1 cellular context compared by ENCODE assay signal in the genomic region with DNA sequence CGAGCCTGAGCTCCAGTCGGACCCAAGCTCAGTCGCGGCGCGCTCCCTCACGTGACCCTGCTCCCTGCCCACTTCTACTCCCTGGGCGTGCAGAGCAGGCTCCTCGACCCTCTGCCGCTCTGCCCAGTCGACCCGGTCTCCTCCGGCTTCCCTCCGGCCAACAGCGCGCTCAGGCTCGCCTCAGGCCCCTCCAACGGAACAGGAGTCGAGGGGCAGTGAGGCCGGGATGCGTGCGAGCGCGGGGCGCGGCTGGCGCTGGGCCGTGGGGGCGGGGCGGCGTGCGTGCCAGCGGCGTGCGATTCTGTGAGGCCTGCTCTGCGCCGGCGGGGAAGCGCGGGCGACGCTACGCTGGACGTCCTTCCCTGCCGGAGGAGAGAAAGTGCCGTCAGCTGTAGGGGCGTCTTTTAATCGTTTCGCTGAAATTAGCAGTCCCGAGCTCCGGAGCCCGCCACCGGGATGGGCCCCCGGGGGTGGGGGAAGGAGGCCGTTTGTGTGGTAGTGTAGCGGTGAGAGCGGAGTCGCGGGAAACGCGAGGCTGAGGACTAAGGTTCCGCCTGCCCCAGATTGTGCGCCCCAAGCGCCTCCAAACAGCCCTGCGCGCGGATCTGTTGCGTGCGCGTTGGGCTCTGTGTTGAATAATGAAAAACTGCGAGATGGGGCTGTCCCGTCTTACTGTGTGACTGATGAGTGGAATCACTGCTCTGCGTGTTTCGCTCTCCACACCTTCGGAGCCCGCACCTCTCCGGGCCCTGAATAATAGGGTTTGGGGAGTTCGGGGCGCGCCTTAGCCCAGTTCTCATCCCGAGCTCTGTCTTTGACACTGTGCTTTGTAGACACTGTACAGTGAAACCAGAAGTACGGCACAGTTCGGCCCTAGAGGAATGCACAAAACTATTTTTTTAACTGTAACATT.
TF ChIP-seq lines count a peak whose summit lies in the region.

A gene with protein sequence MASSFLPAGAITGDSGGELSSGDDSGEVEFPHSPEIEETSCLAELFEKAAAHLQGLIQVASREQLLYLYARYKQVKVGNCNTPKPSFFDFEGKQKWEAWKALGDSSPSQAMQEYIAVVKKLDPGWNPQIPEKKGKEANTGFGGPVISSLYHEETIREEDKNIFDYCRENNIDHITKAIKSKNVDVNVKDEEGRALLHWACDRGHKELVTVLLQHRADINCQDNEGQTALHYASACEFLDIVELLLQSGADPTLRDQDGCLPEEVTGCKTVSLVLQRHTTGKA (minus strand): TSS at position 217 of the 913 bp plus-strand sequence. CDS start 311 bp downstream, outside the sequence.

TF ChIP-seq in WTC11, 78 proteins besides CTCF, POLR2A, EP300 and RAD21 (continued from another document and continues in another):
- TF ChIP-seq, protein P1, sequence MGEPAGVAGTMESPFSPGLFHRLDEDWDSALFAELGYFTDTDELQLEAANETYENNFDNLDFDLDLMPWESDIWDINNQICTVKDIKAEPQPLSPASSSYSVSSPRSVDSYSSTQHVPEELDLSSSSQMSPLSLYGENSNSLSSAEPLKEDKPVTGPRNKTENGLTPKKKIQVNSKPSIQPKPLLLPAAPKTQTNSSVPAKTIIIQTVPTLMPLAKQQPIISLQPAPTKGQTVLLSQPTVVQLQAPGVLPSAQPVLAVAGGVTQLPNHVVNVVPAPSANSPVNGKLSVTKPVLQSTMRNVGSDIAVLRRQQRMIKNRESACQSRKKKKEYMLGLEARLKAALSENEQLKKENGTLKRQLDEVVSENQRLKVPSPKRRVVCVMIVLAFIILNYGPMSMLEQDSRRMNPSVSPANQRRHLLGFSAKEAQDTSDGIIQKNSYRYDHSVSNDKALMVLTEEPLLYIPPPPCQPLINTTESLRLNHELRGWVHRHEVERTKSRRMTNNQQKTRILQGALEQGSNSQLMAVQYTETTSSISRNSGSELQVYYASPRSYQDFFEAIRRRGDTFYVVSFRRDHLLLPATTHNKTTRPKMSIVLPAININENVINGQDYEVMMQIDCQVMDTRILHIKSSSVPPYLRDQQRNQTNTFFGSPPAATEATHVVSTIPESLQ (CRISPR knock-in tag; IDR thresholded peaks at IDR 0.05), result no peak
- peak; percentile 90 for TF ChIP-seq ELF4 (CRISPR knock-in tag; IDR thresholded peaks at IDR 0.05; ENCODE audit: low read depth)
- no peak for TF ChIP-seq GTF2I (CRISPR knock-in tag; conservative IDR thresholded peaks at IDR 0.05)
- TF ChIP-seq, protein P2, sequence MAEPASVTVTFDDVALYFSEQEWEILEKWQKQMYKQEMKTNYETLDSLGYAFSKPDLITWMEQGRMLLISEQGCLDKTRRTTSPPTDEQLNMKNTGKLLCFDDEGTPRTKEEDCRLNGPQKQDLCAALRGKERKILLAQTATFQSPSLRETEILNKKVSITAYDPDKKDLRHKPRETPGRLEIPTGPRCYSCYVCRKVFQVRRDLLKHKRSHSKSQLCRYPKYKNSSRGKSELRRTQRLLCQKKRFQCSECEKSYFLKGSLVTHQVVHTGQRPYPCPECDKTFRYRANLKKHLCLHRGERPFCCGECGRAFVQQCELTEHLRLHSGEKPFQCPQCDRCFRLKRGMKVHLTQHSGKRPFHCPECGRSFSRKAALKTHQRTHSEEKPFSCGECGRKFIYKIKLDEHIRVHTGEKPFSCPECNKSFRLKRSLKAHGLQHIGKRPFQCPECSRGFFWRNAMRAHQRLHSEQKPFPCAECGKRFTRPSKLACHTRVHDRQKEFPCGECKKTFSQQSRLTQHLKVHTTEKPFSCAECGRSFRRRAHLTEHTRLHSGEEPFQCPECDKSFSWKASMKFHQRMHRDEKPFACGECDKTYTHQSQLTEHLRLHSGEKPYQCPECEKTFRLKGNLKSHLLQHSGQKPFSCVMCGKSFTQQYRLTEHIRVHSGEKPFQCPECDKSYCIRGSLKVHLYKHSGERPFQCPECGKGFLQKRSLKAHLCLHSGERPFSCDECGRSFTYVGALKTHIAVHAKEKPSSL (CRISPR knock-in tag; conservative IDR thresholded peaks at IDR 0.05), result no peak
- TF ChIP-seq GABPB1 (CRISPR knock-in tag; IDR thresholded peaks at IDR 0.05), result no peak; the same call in none of the 2 replicates
- TF ChIP-seq, protein P3, sequence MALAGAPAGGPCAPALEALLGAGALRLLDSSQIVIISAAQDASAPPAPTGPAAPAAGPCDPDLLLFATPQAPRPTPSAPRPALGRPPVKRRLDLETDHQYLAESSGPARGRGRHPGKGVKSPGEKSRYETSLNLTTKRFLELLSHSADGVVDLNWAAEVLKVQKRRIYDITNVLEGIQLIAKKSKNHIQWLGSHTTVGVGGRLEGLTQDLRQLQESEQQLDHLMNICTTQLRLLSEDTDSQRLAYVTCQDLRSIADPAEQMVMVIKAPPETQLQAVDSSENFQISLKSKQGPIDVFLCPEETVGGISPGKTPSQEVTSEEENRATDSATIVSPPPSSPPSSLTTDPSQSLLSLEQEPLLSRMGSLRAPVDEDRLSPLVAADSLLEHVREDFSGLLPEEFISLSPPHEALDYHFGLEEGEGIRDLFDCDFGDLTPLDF (CRISPR knock-in tag; IDR thresholded peaks at IDR 0.05), result no peak
- peak; percentile 95 for TF ChIP-seq NFE2L1 (CRISPR knock-in tag; IDR thresholded peaks at IDR 0.05)
- TF ChIP-seq CREB1 (CRISPR knock-in tag; IDR thresholded peaks at IDR 0.05), result peak; percentile 60; the same call in 1 of the 2 replicates
- no peak for TF ChIP-seq GRHL2 (CRISPR knock-in tag; IDR thresholded peaks at IDR 0.05; ENCODE audit: insufficient replicate concordance, severe bottlenecking)
- peak; percentile 56; the same call in 1 of the 2 replicates for TF ChIP-seq TEAD4 (CRISPR knock-in tag; IDR thresholded peaks at IDR 0.05)
- peak; percentile 89 for TF ChIP-seq TP53 (CRISPR knock-in tag; IDR thresholded peaks at IDR 0.05)
- TF ChIP-seq ZNF263 (CRISPR knock-in tag; IDR thresholded peaks at IDR 0.05; ENCODE audit: low read depth), result peak; percentile 69
- TF ChIP-seq ZNF138 (CRISPR knock-in tag; conservative IDR thresholded peaks at IDR 0.05), result no peak; the same call in 1 of the 2 replicates
- peak; percentile 96 for TF ChIP-seq MYBL2 (CRISPR knock-in tag; IDR thresholded peaks at IDR 0.05)
- TF ChIP-seq ESRRA (CRISPR knock-in tag; IDR thresholded peaks at IDR 0.05; ENCODE audit: borderline replicate concordance), result peak; percentile 88; the same call in 1 of the 2 replicates
- TF ChIP-seq OVOL2 (CRISPR knock-in tag; IDR thresholded peaks at IDR 0.05; ENCODE audit: borderline replicate concordance), result no peak
- TF ChIP-seq ZNF416 (CRISPR knock-in tag; IDR thresholded peaks at IDR 0.05), result no peak
- TF ChIP-seq NFYB (CRISPR knock-in tag; conservative IDR thresholded peaks at IDR 0.05; ENCODE audit: low read depth), result peak; percentile 57
- peak; percentile 97 for TF ChIP-seq FOXK1 (CRISPR knock-in tag; IDR thresholded peaks at IDR 0.05)
- TF ChIP-seq, protein P4, sequence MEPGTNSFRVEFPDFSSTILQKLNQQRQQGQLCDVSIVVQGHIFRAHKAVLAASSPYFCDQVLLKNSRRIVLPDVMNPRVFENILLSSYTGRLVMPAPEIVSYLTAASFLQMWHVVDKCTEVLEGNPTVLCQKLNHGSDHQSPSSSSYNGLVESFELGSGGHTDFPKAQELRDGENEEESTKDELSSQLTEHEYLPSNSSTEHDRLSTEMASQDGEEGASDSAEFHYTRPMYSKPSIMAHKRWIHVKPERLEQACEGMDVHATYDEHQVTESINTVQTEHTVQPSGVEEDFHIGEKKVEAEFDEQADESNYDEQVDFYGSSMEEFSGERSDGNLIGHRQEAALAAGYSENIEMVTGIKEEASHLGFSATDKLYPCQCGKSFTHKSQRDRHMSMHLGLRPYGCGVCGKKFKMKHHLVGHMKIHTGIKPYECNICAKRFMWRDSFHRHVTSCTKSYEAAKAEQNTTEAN (CRISPR knock-in tag; IDR thresholded peaks at IDR 0.05), result peak; percentile 99
- TF ChIP-seq, protein P5, sequence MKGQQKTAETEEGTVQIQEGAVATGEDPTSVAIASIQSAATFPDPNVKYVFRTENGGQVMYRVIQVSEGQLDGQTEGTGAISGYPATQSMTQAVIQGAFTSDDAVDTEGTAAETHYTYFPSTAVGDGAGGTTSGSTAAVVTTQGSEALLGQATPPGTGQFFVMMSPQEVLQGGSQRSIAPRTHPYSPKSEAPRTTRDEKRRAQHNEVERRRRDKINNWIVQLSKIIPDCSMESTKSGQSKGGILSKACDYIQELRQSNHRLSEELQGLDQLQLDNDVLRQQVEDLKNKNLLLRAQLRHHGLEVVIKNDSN (CRISPR knock-in tag; IDR thresholded peaks at IDR 0.05), result peak; percentile 98
- TF ChIP-seq PRRX2 (CRISPR knock-in tag; IDR thresholded peaks at IDR 0.05), result no peak
- peak; percentile 62; the same call in 1 of the 2 replicates for TF ChIP-seq ZNF219 (CRISPR knock-in tag; IDR thresholded peaks at IDR 0.05; ENCODE audit: borderline replicate concordance)
- TF ChIP-seq EMX1 (CRISPR knock-in tag; IDR thresholded peaks at IDR 0.05), result no peak
- peak; percentile 99 for TF ChIP-seq FOXP1 (CRISPR knock-in tag; IDR thresholded peaks at IDR 0.05; ENCODE audit: borderline replicate concordance)
- TF ChIP-seq SMAD4 (CRISPR knock-in tag; IDR thresholded peaks at IDR 0.05), result no peak
- TF ChIP-seq, protein P6, sequence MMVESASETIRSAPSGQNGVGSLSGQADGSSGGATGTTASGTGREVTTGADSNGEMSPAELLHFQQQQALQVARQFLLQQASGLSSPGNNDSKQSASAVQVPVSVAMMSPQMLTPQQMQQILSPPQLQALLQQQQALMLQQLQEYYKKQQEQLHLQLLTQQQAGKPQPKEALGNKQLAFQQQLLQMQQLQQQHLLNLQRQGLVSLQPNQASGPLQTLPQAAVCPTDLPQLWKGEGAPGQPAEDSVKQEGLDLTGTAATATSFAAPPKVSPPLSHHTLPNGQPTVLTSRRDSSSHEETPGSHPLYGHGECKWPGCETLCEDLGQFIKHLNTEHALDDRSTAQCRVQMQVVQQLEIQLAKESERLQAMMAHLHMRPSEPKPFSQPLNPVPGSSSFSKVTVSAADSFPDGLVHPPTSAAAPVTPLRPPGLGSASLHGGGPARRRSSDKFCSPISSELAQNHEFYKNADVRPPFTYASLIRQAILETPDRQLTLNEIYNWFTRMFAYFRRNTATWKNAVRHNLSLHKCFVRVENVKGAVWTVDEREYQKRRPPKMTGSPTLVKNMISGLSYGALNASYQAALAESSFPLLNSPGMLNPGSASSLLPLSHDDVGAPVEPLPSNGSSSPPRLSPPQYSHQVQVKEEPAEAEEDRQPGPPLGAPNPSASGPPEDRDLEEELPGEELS (CRISPR knock-in tag; IDR thresholded peaks at IDR 0.05), result peak; percentile 97
- TF ChIP-seq ZNF423 (CRISPR knock-in tag; IDR thresholded peaks at IDR 0.05), result no peak
- TF ChIP-seq, protein P7, sequence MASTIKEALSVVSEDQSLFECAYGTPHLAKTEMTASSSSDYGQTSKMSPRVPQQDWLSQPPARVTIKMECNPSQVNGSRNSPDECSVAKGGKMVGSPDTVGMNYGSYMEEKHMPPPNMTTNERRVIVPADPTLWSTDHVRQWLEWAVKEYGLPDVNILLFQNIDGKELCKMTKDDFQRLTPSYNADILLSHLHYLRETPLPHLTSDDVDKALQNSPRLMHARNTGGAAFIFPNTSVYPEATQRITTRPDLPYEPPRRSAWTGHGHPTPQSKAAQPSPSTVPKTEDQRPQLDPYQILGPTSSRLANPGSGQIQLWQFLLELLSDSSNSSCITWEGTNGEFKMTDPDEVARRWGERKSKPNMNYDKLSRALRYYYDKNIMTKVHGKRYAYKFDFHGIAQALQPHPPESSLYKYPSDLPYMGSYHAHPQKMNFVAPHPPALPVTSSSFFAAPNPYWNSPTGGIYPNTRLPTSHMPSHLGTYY (CRISPR knock-in tag; IDR thresholded peaks at IDR 0.05), result no peak
- TF ChIP-seq, protein P8, sequence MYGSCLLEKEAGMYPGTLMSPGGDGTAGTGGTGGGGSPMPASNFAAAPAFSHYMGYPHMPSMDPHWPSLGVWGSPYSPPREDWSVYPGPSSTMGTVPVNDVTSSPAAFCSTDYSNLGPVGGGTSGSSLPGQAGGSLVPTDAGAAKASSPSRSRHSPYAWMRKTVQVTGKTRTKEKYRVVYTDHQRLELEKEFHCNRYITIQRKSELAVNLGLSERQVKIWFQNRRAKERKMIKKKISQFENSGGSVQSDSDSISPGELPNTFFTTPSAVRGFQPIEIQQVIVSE (CRISPR knock-in tag; IDR thresholded peaks at IDR 0.05; ENCODE audit: borderline replicate concordance), result no peak
- peak; percentile 99 for TF ChIP-seq ZNF232 (CRISPR knock-in tag; IDR thresholded peaks at IDR 0.05)
- TF ChIP-seq, protein P9, sequence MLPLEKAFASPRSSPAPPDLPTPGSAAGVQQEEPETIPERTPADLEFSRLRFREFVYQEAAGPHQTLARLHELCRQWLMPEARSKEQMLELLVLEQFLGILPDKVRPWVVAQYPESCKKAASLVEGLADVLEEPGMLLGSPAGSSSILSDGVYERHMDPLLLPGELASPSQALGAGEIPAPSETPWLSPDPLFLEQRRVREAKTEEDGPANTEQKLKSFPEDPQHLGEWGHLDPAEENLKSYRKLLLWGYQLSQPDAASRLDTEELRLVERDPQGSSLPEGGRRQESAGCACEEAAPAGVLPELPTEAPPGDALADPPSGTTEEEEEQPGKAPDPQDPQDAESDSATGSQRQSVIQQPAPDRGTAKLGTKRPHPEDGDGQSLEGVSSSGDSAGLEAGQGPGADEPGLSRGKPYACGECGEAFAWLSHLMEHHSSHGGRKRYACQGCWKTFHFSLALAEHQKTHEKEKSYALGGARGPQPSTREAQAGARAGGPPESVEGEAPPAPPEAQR (CRISPR knock-in tag; IDR thresholded peaks at IDR 0.05), result no peak
- peak; percentile 96 for TF ChIP-seq ATF1 (CRISPR knock-in tag; IDR thresholded peaks at IDR 0.05)
- TF ChIP-seq, protein P10, sequence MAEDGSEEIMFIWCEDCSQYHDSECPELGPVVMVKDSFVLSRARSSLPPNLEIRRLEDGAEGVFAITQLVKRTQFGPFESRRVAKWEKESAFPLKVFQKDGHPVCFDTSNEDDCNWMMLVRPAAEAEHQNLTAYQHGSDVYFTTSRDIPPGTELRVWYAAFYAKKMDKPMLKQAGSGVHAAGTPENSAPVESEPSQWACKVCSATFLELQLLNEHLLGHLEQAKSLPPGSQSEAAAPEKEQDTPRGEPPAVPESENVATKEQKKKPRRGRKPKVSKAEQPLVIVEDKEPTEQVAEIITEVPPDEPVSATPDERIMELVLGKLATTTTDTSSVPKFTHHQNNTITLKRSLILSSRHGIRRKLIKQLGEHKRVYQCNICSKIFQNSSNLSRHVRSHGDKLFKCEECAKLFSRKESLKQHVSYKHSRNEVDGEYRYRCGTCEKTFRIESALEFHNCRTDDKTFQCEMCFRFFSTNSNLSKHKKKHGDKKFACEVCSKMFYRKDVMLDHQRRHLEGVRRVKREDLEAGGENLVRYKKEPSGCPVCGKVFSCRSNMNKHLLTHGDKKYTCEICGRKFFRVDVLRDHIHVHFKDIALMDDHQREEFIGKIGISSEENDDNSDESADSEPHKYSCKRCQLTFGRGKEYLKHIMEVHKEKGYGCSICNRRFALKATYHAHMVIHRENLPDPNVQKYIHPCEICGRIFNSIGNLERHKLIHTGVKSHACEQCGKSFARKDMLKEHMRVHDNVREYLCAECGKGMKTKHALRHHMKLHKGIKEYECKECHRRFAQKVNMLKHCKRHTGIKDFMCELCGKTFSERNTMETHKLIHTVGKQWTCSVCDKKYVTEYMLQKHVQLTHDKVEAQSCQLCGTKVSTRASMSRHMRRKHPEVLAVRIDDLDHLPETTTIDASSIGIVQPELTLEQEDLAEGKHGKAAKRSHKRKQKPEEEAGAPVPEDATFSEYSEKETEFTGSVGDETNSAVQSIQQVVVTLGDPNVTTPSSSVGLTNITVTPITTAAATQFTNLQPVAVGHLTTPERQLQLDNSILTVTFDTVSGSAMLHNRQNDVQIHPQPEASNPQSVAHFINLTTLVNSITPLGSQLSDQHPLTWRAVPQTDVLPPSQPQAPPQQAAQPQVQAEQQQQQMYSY (CRISPR knock-in tag; IDR thresholded peaks at IDR 0.05), result peak; percentile 43
